8 cellular contexts compared by ENCODE assay signal in genomic region chr1:22749919-22750670, GRCh38. TPM values are rescaled to one million over a fixed set of nuclear protein-coding genes. Genes with fewer than 3 reads are reported as not detected.
DNase-seq lines count a peak whose midpoint lies in the region; ATAC-seq and TF ChIP-seq lines count a peak whose summit lies in the region.

No MANE protein-coding gene starts in this region.

- DNase-seq in CD14-positive monocyte (ENCODE audit: low spot score): peak; percentile 64
- DNase-seq in IMR-90: peak; percentile 98
- peak; percentile 89 for DNase-seq in adipocyte (ENCODE audit: low read depth)
- peak; percentile 93 for DNase-seq in kidney epithelial cell (ENCODE audit: low read depth)
- no peak for DNase-seq in NCI-H1092 (lab: John Stamatoyannopoulos, UW)
- no peak for DNase-seq in NCI-H1436 treated with DMSO at 0.1 percent for 48 hours (lab: John Stamatoyannopoulos, UW)
- no peak for DNase-seq in iPS-NIHi7 (ENCODE audit: extremely low spot score)

- peak overlapping the region; percentile 89 for H2BK120ac ChIP-seq in IMR-90 (ENCODE audit: low read depth, low read length)

- H3K4me3 ChIP-seq in IMR-90 (ENCODE audit: insufficient read depth, low read depth, low read length) (no peak overlapping the region), adipocyte (ENCODE audit: low read length) (no peak overlapping the region), kidney epithelial cell (ENCODE audit: low read depth, low read length) (no peak overlapping the region), subcutaneous abdominal adipose tissue (ENCODE audit: low read depth in 1 of 5, low read length in 5 of 5) (no peak overlapping the region)

- peaks cover 33% of the 10 kb centered on the region for H4K20me1 ChIP-seq in IMR-90 (ENCODE audit: insufficient read depth, low read length)

- H3K23ac ChIP-seq in IMR-90 (ENCODE audit: low read depth, low read length): peak overlapping the region; percentile 46

- peak overlapping the region; percentile 26 for H2BK15ac ChIP-seq in IMR-90 (ENCODE audit: low read depth, low read length)

- no peak overlapping the region for H2AK9ac ChIP-seq in IMR-90 (replicated peaks; ENCODE audit: low read depth, low read length, poor library complexity)

- H2AFZ ChIP-seq in IMR-90 (replicated peaks; ENCODE audit: low read length, poor library complexity): peak overlapping the region; percentile 15

- H3K27ac ChIP-seq in IMR-90 (ENCODE audit: insufficient read depth, low read length): peak overlapping the region; percentile 73
- H3K27ac ChIP-seq in subcutaneous abdominal adipose tissue (ENCODE audit: low read depth, low read length): peak overlapping the region; percentile 10

- peaks cover 51% of the 10 kb centered on the region for H3K4me1 Mint-ChIP-seq in CD14-positive monocyte

- no peaks in the 10 kb centered on the region for H3K9me3 ChIP-seq in IMR-90 (ENCODE audit: control insufficient read depth, insufficient read depth, low read length)
- no peaks in the 10 kb centered on the region for H3K9me3 ChIP-seq in adipocyte (ENCODE audit: control insufficient read depth, low read length)
- no peaks in the 10 kb centered on the region for H3K9me3 ChIP-seq in subcutaneous abdominal adipose tissue (ENCODE audit: control insufficient read depth in 5 of 5, low read length in 5 of 5)

- peak overlapping the region; percentile 12; the same call in 1 of the 2 replicates for H4K5ac ChIP-seq in IMR-90 (ENCODE audit: low read depth, low read length)

- no peaks in the 10 kb centered on the region for H3K27me3 ChIP-seq in IMR-90 (ENCODE audit: control insufficient read depth, insufficient read depth, low read length)
- no peaks in the 10 kb centered on the region for H3K27me3 ChIP-seq in adipocyte (replicated peaks; ENCODE audit: control insufficient read depth, insufficient read depth, low read length)
- H3K27me3 ChIP-seq in kidney epithelial cell (ENCODE audit: control insufficient read depth, insufficient read depth, low read length): no peaks in the 10 kb centered on the region
- peaks cover 0 to 4% (median 0%) of the 10 kb centered on the region in 5 donors for H3K27me3 ChIP-seq in subcutaneous abdominal adipose tissue (ENCODE audit: control insufficient read depth in 5 of 5, insufficient read depth in 4 of 5, low read length in 5 of 5)

- ATAC-seq in IMR-90 (ENCODE audit: low read depth): peak; percentile 85

- dilution Hi-C loops in IMR-90 (cut with HindIII; ENCODE audit: low sequenced_read_pairs, unreplicated experiment): no loop called here

- peak overlapping the region; percentile 1 to 62; a peak in 2 of 4 replicates for H4K8ac ChIP-seq in IMR-90 (ENCODE audit: low read depth in 2 of 2, low read length in 2 of 2)

- no peaks in the 10 kb centered on the region for H3K36me3 ChIP-seq in IMR-90 (ENCODE audit: control insufficient read depth, insufficient read depth, low read length)
- H3K36me3 ChIP-seq in adipocyte (ENCODE audit: control insufficient read depth, insufficient read depth, low read length, severe bottlenecking): no peaks in the 10 kb centered on the region
- H3K36me3 ChIP-seq in kidney epithelial cell (ENCODE audit: control insufficient read depth, insufficient read depth, low read length): peaks cover 1% of the 10 kb centered on the region
- H3K36me3 ChIP-seq in subcutaneous abdominal adipose tissue (ENCODE audit: control insufficient read depth in 5 of 5, insufficient read depth in 5 of 5, low read length in 5 of 5): no peaks in the 10 kb centered on the region

- peak overlapping the region in 1 of 2 donors; percentile 78 for H3K4me3 Mint-ChIP-seq in CD14-positive monocyte

- BruUV-seq in IMR-90 (replicated peaks; lab: Mats Ljungman, UMichigan): no TSS peak

- H3K27me3 Mint-ChIP-seq in CD14-positive monocyte (ENCODE audit: low read depth in 3 of 3): peaks cover 0 to 5% (median 2%) of the 10 kb centered on the region in 3 donors

- peak; percentile 67 for TF ChIP-seq POLR2A in IMR-90 (IDR thresholded peaks at IDR 0.05; ENCODE audit: low read depth, low read length)

- WGBS in IMR-90 (ENCODE audit: extremely low coverage in 2 of 2, insufficient read length in 1 of 2), 2 experiments: 0% methylated on average over 1 of the region's 5 CpGs; no CpG with 5 or more reads in 1 of the 2 experiments

- intact Hi-C loops in CD14-positive monocyte (cut with micrococcal nuclease): loop anchor here (5.0 kb wide), 2 partner anchors 38 to 48 kb away; partner anchors contain the start of gene EPHB2 (in 1 of the 2)
- intact Hi-C loops in IMR-90 (cut with micrococcal nuclease): loop anchor here (2.0 kb wide), 1 partner anchor 45 kb away; no protein-coding TSS in a partner anchor

- peak overlapping the region; percentile 38 for H3K4me2 ChIP-seq in IMR-90 (ENCODE audit: low read depth, low read length)

- H3K4ac ChIP-seq in IMR-90 (ENCODE audit: low read depth, low read length): peak overlapping the region; percentile 90

- H2BK5ac ChIP-seq in IMR-90 (ENCODE audit: low read depth, low read length, poor library complexity, severe bottlenecking): peak overlapping the region; percentile 78

- in situ Hi-C loops in IMR-90 (cut with MboI; ENCODE audit: low sequenced_read_pairs): no loop called here

- H3K14ac ChIP-seq in IMR-90 (replicated peaks; ENCODE audit: low read depth, low read length): peak overlapping the region; percentile 31

- no peaks in the 10 kb centered on the region for H3K36me3 Mint-ChIP-seq in CD14-positive monocyte

- H3K18ac ChIP-seq in IMR-90 (ENCODE audit: low read depth, low read length): peak overlapping the region; percentile 25

- H4K91ac ChIP-seq in IMR-90 (ENCODE audit: insufficient read depth, low read depth, low read length): peak overlapping the region; percentile 78

- H3K9me1 ChIP-seq in IMR-90 (ENCODE audit: insufficient read depth, low read length): peaks cover 57% of the 10 kb centered on the region

- peak overlapping the region; percentile 2; the same call in 1 of the 2 replicates for H3K9ac ChIP-seq in IMR-90 (ENCODE audit: low read depth, low read length)
- peak overlapping the region; percentile 76 for H3K9ac ChIP-seq in adipocyte (ENCODE audit: low read length)
- no peak overlapping the region for H3K9ac ChIP-seq in subcutaneous abdominal adipose tissue (ENCODE audit: low read length in 5 of 5)

- peak overlapping the region; percentile 84 for H2AK5ac ChIP-seq in IMR-90 (ENCODE audit: low read depth, low read length)

- H3K27ac Mint-ChIP-seq in CD14-positive monocyte: peak overlapping the region; percentile 95 to 99 (median 99)

- CTCF ChIA-PET in IMR-90 (lab: Yijun Ruan, JAX): no interaction called here

- peaks cover 42 to 61% of the 10 kb centered on the region in 2 experiments for H3K79me1 ChIP-seq in IMR-90 (ENCODE audit: low read depth in 1 of 2, low read length in 2 of 2)

- H2BK20ac ChIP-seq in IMR-90 (ENCODE audit: low read depth, low read length): peak overlapping the region; percentile 79

- peaks cover 50% of the 10 kb centered on the region for H3K4me1 ChIP-seq in IMR-90 (ENCODE audit: control insufficient read depth, insufficient read depth, low read length)
- H3K4me1 ChIP-seq in adipocyte (ENCODE audit: control insufficient read depth, insufficient read depth, low read length): peaks cover 27% of the 10 kb centered on the region
- H3K4me1 ChIP-seq in subcutaneous abdominal adipose tissue (ENCODE audit: control insufficient read depth in 5 of 5, insufficient read depth in 5 of 5, low read length in 5 of 5): peaks cover 0 to 27% (median 13%) of the 10 kb centered on the region in 5 donors

- peak; percentile 0 for TF ChIP-seq RAD21 in IMR-90 (IDR thresholded peaks at IDR 0.05; ENCODE audit: low read length)

- no peaks in the 10 kb centered on the region for H3K9me3 Mint-ChIP-seq in CD14-positive monocyte

- TF ChIP-seq CTCF in CD14-positive monocyte (IDR thresholded peaks at IDR 0.05) (no peak), IMR-90 (conservative IDR thresholded peaks at IDR 0.05; ENCODE audit: low read depth, low read length) (no peak), kidney epithelial cell (IDR thresholded peaks at IDR 0.05; ENCODE audit: insufficient read depth, low read length, poor library complexity, severe bottlenecking) (no peak)

- POLR2A ChIA-PET in IMR-90 (lab: Charles Lee; ENCODE audit: unreplicated experiment): interaction anchor here (0.5 kb wide), 1 partner anchor 178 kb away, joined by 3 read pairs; no protein-coding TSS in a partner anchor

- H3K56ac ChIP-seq in IMR-90 (ENCODE audit: extremely low read depth, insufficient read depth, low read length): peak overlapping the region; percentile 60; the same call in 1 of the 2 replicates

TF ChIP-seq in IMR-90, 13 proteins besides CTCF, POLR2A, EP300 and RAD21 (continues in another document):
- TF ChIP-seq MAFK (IDR thresholded peaks at IDR 0.05; ENCODE audit: low read depth, low read length) (peak; percentile 76; the same call in 1 of the 2 replicates), RCOR1 (IDR thresholded peaks at IDR 0.05; ENCODE audit: insufficient replicate concordance, low read length) (no peak), RFX5 (IDR thresholded peaks at IDR 0.05; ENCODE audit: low read depth, low read length) (no peak), NFE2L2 (IDR thresholded peaks at IDR 0.05; ENCODE audit: low read depth, low read length) (peak; percentile 95), SMC3 (IDR thresholded peaks at IDR 0.05; ENCODE audit: low read depth, low read length) (0 out of 2 replicates have a peak, but pooled peaks have one; percentile 1), MAZ (IDR thresholded peaks at IDR 0.05; ENCODE audit: borderline replicate concordance, low read depth, low read length) (peak; percentile 45; the same call in 1 of the 2 replicates), FOS (IDR thresholded peaks at IDR 0.05; ENCODE audit: low read depth, low read length) (peak; percentile 98), MXI1 (IDR thresholded peaks at IDR 0.05; ENCODE audit: borderline replicate concordance, low read depth, low read length) (no peak), USF2 (IDR thresholded peaks at IDR 0.05; ENCODE audit: low read depth, low read length) (0 out of 2 replicates have a peak, but pooled peaks have one; percentile 7), BHLHE40 (IDR thresholded peaks at IDR 0.05; ENCODE audit: low read depth, low read length) (peak; percentile 81), CEBPB (IDR thresholded peaks at IDR 0.05; ENCODE audit: low read depth, low read length) (no peak)

RNA-seq across cellular contexts. Expression of gene EPHB2, which starts 39.5 kb away (rescaled TPM):
- 1 to 10 TPM; 2.9 to 3.4 TPM for polyA plus RNA-seq in CD14-positive monocyte
- 54.7 and 58.8 TPM in 2 replicates for total RNA-seq in IMR-90 (2012; rRNA removed)
- 52.3 and 53.6 TPM in 2 replicates for polyA plus RNA-seq in IMR-90 (2012; rRNA removed)
- 25.1 and 54.3 TPM in 2 replicates for polyA plus RNA-seq in IMR-90 (2012; cell fraction: cytosol; rRNA removed)
- polyA plus RNA-seq in IMR-90 (2012; cell fraction: nucleus; rRNA removed; ENCODE audit: low replicate concordance): 18.5 and 36.7 TPM in 2 replicates
- total RNA-seq in kidney epithelial cell: 111 and 143 TPM in 2 replicates

Comparison
In these comparisons a context has a peak if more than half of its experiments do, and no peak if none do; other contexts are left out.
1. DNase-seq: peak in CD14-positive monocyte (single experiment), IMR-90 (single experiment), adipocyte (single experiment) and kidney epithelial cell (single experiment); none in NCI-H1092 (single experiment), NCI-H1436 treated with DMSO at 0.1 percent for 48 hours (single experiment) and iPS-NIHi7 (single experiment).
2. H3K9ac ChIP-seq: peak in IMR-90 (single experiment) and adipocyte (single experiment); none in subcutaneous abdominal adipose tissue (0 of 5).